Comparison of ENCODE assay signal across 14 cellular contexts in genomic region chr7:29340691-29341090, GRCh38.
DNase-seq lines count a peak whose midpoint lies in the region; ATAC-seq and TF ChIP-seq lines count a peak whose summit lies in the region.
"Had no signal": no experiment of that assay in that cellular context is flagged by ENCODE, and none has a peak within 500 bp of the region (broad histone marks: within the 10 kb centered on the region; RNA-seq: fewer than 3 reads in every experiment).

No MANE protein-coding gene starts in this region.

- no peaks in the 10 kb centered on the region for H3K27me3 Mint-ChIP-seq in activated T-helper 17 cell treated with anti-CD3 and anti-CD28 coated beads, Interleukin-2, amount 50 U/mL, for 72 hours
- H3K27me3 Mint-ChIP-seq in activated naive CD8-positive, alpha-beta T cell treated with anti-CD3 and anti-CD28 coated beads for 36 hours = no peaks in the 10 kb centered on the region

- no peak overlapping the region for H3K27ac Mint-ChIP-seq in activated T-helper 17 cell treated with anti-CD3 and anti-CD28 coated beads, Interleukin-2, amount 50 U/mL, for 72 hours
- no peak overlapping the region for H3K27ac Mint-ChIP-seq in activated naive CD8-positive, alpha-beta T cell treated with anti-CD3 and anti-CD28 coated beads for 36 hours

- no peaks in the 10 kb centered on the region for H3K36me3 Mint-ChIP-seq in activated T-helper 17 cell treated with anti-CD3 and anti-CD28 coated beads, Interleukin-2, amount 50 U/mL, for 72 hours (ENCODE audit: low read depth)
- no peaks in the 10 kb centered on the region for H3K36me3 Mint-ChIP-seq in activated naive CD8-positive, alpha-beta T cell treated with anti-CD3 and anti-CD28 coated beads for 36 hours
- H3K36me3 Mint-ChIP-seq: CD8-positive, alpha-beta T cell had no signal

- no peak overlapping the region for H2AFZ ChIP-seq in Loucy (ENCODE audit: low read length)

- H3K4me1 Mint-ChIP-seq in activated T-helper 17 cell treated with anti-CD3 and anti-CD28 coated beads, Interleukin-2, amount 50 U/mL, for 72 hours = peaks cover 5% of the 10 kb centered on the region
- H3K4me1 Mint-ChIP-seq in activated naive CD8-positive, alpha-beta T cell treated with anti-CD3 and anti-CD28 coated beads for 36 hours = peaks cover 17% of the 10 kb centered on the region

- H3K4me1 ChIP-seq in A673 (ENCODE audit: insufficient read depth, low read length, poor library complexity, severe bottlenecking) (peaks cover 61% of the 10 kb centered on the region), BLaER1 (peaks cover 100% of the 10 kb centered on the region), Loucy (ENCODE audit: insufficient read depth, low read length, poor library complexity, severe bottlenecking) (peaks cover 94% of the 10 kb centered on the region)
- H3K4me1 ChIP-seq: HAP-1 had no signal

- H3K36me3 ChIP-seq in A673 (ENCODE audit: insufficient read depth, low read length, poor library complexity, severe bottlenecking) (no peaks in the 10 kb centered on the region), BLaER1 (no peaks in the 10 kb centered on the region), Loucy (ENCODE audit: insufficient read depth, low read length) (no peaks in the 10 kb centered on the region)
- H3K36me3 ChIP-seq: HAP-1 had no signal

- TF ChIP-seq CTCF in A673 (conservative IDR thresholded peaks at IDR 0.05; ENCODE audit: low read depth, low read length) (no peak), Loucy (conservative IDR thresholded peaks at IDR 0.05; ENCODE audit: low read length) (no peak), epithelial cell of esophagus (IDR thresholded peaks at IDR 0.05; ENCODE audit: insufficient read depth, low read depth, low read length, missing control alignments) (no peak)

- no peaks in the 10 kb centered on the region for H3K9me2 ChIP-seq in Loucy (replicated peaks; ENCODE audit: low read depth, low read length)

- H3K4me3 Mint-ChIP-seq in activated T-helper 17 cell treated with anti-CD3 and anti-CD28 coated beads, Interleukin-2, amount 50 U/mL, for 72 hours = no peak overlapping the region
- H3K4me3 Mint-ChIP-seq in activated naive CD8-positive, alpha-beta T cell treated with anti-CD3 and anti-CD28 coated beads for 36 hours = no peak overlapping the region
- H3K4me3 Mint-ChIP-seq: CD8-positive, alpha-beta T cell had no signal

- no peaks in the 10 kb centered on the region for H4K20me1 ChIP-seq in BLaER1
- H4K20me1 ChIP-seq in Loucy (ENCODE audit: insufficient read depth, low read length, poor library complexity, severe bottlenecking) = no peaks in the 10 kb centered on the region

- peaks cover 37% of the 10 kb centered on the region for H3K79me2 ChIP-seq in Loucy (ENCODE audit: insufficient read depth, low read length)

- no peak overlapping the region for H3K4me3 ChIP-seq in A673 (ENCODE audit: low read depth, low read length, poor library complexity, severe bottlenecking)
- no peak overlapping the region for H3K4me3 ChIP-seq in BLaER1
- no peak overlapping the region for H3K4me3 ChIP-seq in Loucy (ENCODE audit: low read length, poor library complexity, severe bottlenecking)
- no peak overlapping the region for H3K4me3 ChIP-seq in epithelial cell of esophagus (ENCODE audit: low read length)
- H3K4me3 ChIP-seq: GM12878, HAP-1 had no signal

- H3K9me3 ChIP-seq in A673 (ENCODE audit: low read depth, low read length, poor library complexity, severe bottlenecking) (no peaks in the 10 kb centered on the region), BLaER1 (no peaks in the 10 kb centered on the region), Loucy (ENCODE audit: insufficient read depth, low read depth, low read length) (no peaks in the 10 kb centered on the region)
- H3K9me3 ChIP-seq: HAP-1 had no signal

- no peak overlapping the region for H3K9ac ChIP-seq in BLaER1
- H3K9ac ChIP-seq in Loucy (ENCODE audit: low read depth, low read length, poor library complexity, severe bottlenecking) = peak overlapping the region; percentile 72

- CTCF ChIA-PET in A673 (lab: Charles Lee) = no interaction called here

- no peaks in the 10 kb centered on the region for H3K9me3 Mint-ChIP-seq in activated T-helper 17 cell treated with anti-CD3 and anti-CD28 coated beads, Interleukin-2, amount 50 U/mL, for 72 hours
- no peaks in the 10 kb centered on the region for H3K9me3 Mint-ChIP-seq in activated naive CD8-positive, alpha-beta T cell treated with anti-CD3 and anti-CD28 coated beads for 36 hours
- H3K9me3 Mint-ChIP-seq: CD8-positive, alpha-beta T cell had no signal

- BruUV-seq in A673 (replicated peaks; lab: Mats Ljungman, UMichigan) = no TSS peak

- POLR2A ChIA-PET in A673 (lab: Charles Lee; ENCODE audit: low non-redundant PET) = no interaction called here

- DNase-seq in A673 (ENCODE audit: low spot score) (no peak), epithelial cell of esophagus (ENCODE audit: low read depth) (peak; percentile 26), LoVo (ENCODE audit: low spot score) (no peak)
- no peak for DNase-seq in activated naive CD8-positive, alpha-beta T cell treated with anti-CD3 and anti-CD28 coated beads for 36 hours
- DNase-seq: AML-193; Calu3; CD8-positive, alpha-beta T cell; DND-41; EL had no signal

- H3K27me3 ChIP-seq in A673 (replicated peaks; ENCODE audit: insufficient read depth, low read depth, low read length, poor library complexity) (no peaks in the 10 kb centered on the region), BLaER1 (no peaks in the 10 kb centered on the region), Loucy (ENCODE audit: insufficient read depth, low read length, poor library complexity, severe bottlenecking) (no peaks in the 10 kb centered on the region)

- H3F3A ChIP-seq in Loucy (ENCODE audit: low read depth) = peaks cover 28% of the 10 kb centered on the region

- intact Hi-C loops in A673 (cut with micrococcal nuclease; ENCODE audit: unreplicated experiment) = loop anchor here (10.0 kb wide), 1 partner anchor 146 kb away; the partner anchor contains the start of gene CHN2

- ATAC-seq in activated T-helper 17 cell treated with anti-CD3 and anti-CD28 coated beads, Interleukin-2, amount 50 U/mL, for 72 hours (replicated peaks) = no peak
- ATAC-seq: CD8-positive, alpha-beta T cell; GM12878 had no signal

- H3K27ac ChIP-seq in A673 (ENCODE audit: low read depth, low read length, poor library complexity, severe bottlenecking) (peak overlapping the region; percentile 69), BLaER1 (peak overlapping the region; percentile 56)

- H3K4me2 ChIP-seq in BLaER1 (peak overlapping the region; percentile 92), Loucy (ENCODE audit: low read depth, low read length, poor library complexity, severe bottlenecking) (peak overlapping the region; percentile 26)
